Comparison of ENCODE assay signal across 20 cellular contexts in the genomic region with DNA sequence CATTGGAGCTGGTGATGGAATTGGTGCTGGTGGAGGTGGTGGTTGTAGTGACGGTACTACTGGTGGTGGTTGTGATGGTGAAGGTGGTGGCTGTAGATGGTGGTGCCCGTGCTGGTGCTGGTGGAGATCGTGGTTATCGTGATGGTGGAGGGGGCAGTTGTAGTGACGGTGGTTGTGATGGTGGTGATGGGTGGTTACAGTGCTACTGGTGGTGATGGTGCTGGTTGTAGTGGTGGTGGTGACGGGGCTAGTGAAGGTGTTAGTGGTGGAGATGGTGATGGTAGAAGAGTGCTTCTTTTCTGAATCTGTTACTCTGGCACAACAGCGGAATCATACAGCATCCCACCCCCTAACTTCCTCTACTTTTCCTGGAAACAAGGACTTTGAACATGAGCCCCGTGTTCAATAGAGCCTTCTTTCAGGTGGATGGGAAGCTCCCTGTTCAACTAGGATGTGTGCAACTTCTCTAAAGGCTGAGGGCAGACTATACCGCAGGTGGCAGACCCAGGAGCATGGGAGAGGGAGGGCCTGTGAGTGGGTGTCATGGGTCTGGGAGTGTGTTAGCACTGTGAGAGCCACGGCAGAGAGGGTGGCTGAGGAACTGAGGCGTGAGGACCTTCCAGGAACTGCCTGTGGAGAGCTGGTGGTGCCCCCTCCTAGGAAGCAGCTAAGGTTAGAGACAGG. TPM values are rescaled to one million over a fixed set of nuclear protein-coding genes. Genes with fewer than 3 reads are reported as not detected.
DNase-seq lines count a peak whose midpoint lies in the region; ATAC-seq and TF ChIP-seq lines count a peak whose summit lies in the region.
"Had no signal": no experiment of that assay in that cellular context is flagged by ENCODE, and none has a peak within 500 bp of the region (broad histone marks: within the 10 kb centered on the region; RNA-seq: fewer than 3 reads in every experiment).

No MANE protein-coding gene starts in this region.

- H3K27ac ChIP-seq in suprapubic skin, result no peak overlapping the region
- H3K27ac ChIP-seq in lower lobe of right lung, result no peak overlapping the region
- H3K27ac ChIP-seq: psoas muscle, thoracic aorta had no signal

- H3K4me1 Mint-ChIP-seq in activated T-cell treated with anti-CD3 and anti-CD28 coated beads, Interleukin-2, amount 50 U/mL, for 24 hours (ENCODE audit: low read depth), result peaks cover 65% of the 10 kb centered on the region
- H3K4me1 Mint-ChIP-seq in activated CD4-positive, alpha-beta memory T cell treated with anti-CD3 and anti-CD28 coated beads for 36 hours (ENCODE audit: low read depth), result peaks cover 54% of the 10 kb centered on the region

- H3K36me3 ChIP-seq in suprapubic skin (no peaks in the 10 kb centered on the region), lower lobe of right lung (no peaks in the 10 kb centered on the region)
- H3K36me3 ChIP-seq: thoracic aorta had no signal

- H3K9me3 ChIP-seq in suprapubic skin (no peaks in the 10 kb centered on the region), lower lobe of right lung (no peaks in the 10 kb centered on the region)
- H3K9me3 ChIP-seq: psoas muscle, thoracic aorta had no signal

- peaks cover 88% of the 10 kb centered on the region for H3K36me3 Mint-ChIP-seq in activated T-cell treated with anti-CD3 and anti-CD28 coated beads, Interleukin-2, amount 50 U/mL, for 24 hours (ENCODE audit: low read depth)
- peaks cover 67% of the 10 kb centered on the region for H3K36me3 Mint-ChIP-seq in activated CD4-positive, alpha-beta memory T cell treated with anti-CD3 and anti-CD28 coated beads for 36 hours

- WGBS in suprapubic skin, result 89% methylated on average over 11 of the region's 11 CpGs

- peak overlapping the region; percentile 84 for H3K27ac Mint-ChIP-seq in activated T-cell treated with anti-CD3 and anti-CD28 coated beads, Interleukin-2, amount 50 U/mL, for 24 hours
- H3K27ac Mint-ChIP-seq in activated CD4-positive, alpha-beta memory T cell treated with anti-CD3 and anti-CD28 coated beads for 36 hours, result peak overlapping the region; percentile 75

- TF ChIP-seq CTCF in suprapubic skin (IDR thresholded peaks at IDR 0.05) (no peak), lower lobe of right lung (IDR thresholded peaks at IDR 0.05) (no peak)

- H3K4me3 ChIP-seq in suprapubic skin, result no peak overlapping the region
- no peak overlapping the region for H3K4me3 ChIP-seq in lower lobe of right lung
- H3K4me3 ChIP-seq: psoas muscle, thoracic aorta had no signal

- peak overlapping the region; percentile 52 for H3K4me3 Mint-ChIP-seq in activated T-cell treated with anti-CD3 and anti-CD28 coated beads, Interleukin-2, amount 50 U/mL, for 24 hours
- H3K4me3 Mint-ChIP-seq in activated CD4-positive, alpha-beta memory T cell treated with anti-CD3 and anti-CD28 coated beads for 36 hours, result peak overlapping the region; percentile 42

- H3K4me1 ChIP-seq in suprapubic skin (no peaks in the 10 kb centered on the region), lower lobe of right lung (no peaks in the 10 kb centered on the region)
- H3K4me1 ChIP-seq: psoas muscle had no signal

- peaks cover 54% of the 10 kb centered on the region for H3K27me3 ChIP-seq in suprapubic skin
- H3K27me3 ChIP-seq in lower lobe of right lung (ENCODE audit: low read depth), result peaks cover 37% of the 10 kb centered on the region

- no peak for TF ChIP-seq POLR2A in suprapubic skin (IDR thresholded peaks at IDR 0.05)

- POLR2A ChIA-PET in activated CD4-positive, alpha-beta memory T cell treated with anti-CD3 and anti-CD28 coated beads for 36 hours (lab: Charles Lee), result interaction anchor here (0.7 to 1.8 kb wide), 7 partner anchors 8 to 92 kb away, joined by 3 to 6 read pairs (median 4); partner anchors contain the start of gene TBX21

- ATAC-seq in left lobe of liver (no peak), lower lobe of right lung (no peak), GM19324 (IDR thresholded peaks at IDR 0.05; ENCODE audit: low FRiP score, unreplicated experiment) (no peak)
- ATAC-seq: psoas muscle had no signal

- CTCF ChIA-PET in activated CD4-positive, alpha-beta memory T cell treated with anti-CD3 and anti-CD28 coated beads for 36 hours (lab: Charles Lee), result interaction anchor here (0.8 to 6.3 kb wide), 10 partner anchors 8 to 149 kb away, joined by 3 to 81 read pairs (median 4); partner anchors contain the start of gene TBX21

- no peak for DNase-seq in activated T-cell treated with anti-CD3 and anti-CD28 coated beads, Interleukin-2, amount 50 U/mL, for 24 hours
- DNase-seq in activated T-cell treated with anti-CD3 and anti-CD28 coated beads, Interleukin-2, amount 50 U/mL, for 1 hour, result no peak
- peak; percentile 56 for DNase-seq in activated CD4-positive, alpha-beta memory T cell treated with anti-CD3 and anti-CD28 coated beads for 36 hours
- peak; percentile 34 for DNase-seq in left lobe of liver (ENCODE audit: low spot score)
- DNase-seq in suprapubic skin (ENCODE audit: low spot score in 2 of 2), result peak; percentile 19 to 48
- DNase-seq in COLO829 (ENCODE audit: low spot score), result no peak
- DNase-seq in lower lobe of right lung, result no peak
- DNase-seq: activated CD4-positive, CD25-positive, alpha-beta regulatory T cell; activated gamma-delta T cell treated with Interleukin-2 at 50 U/mL for 16 hours; hypothalamus; NCI-H2029; NCI-H774; psoas muscle; stimulated activated CD4-positive, alpha-beta T cell treated with anti-CD3 and anti-CD28 coated beads, Interleukin-15, amount 100 ng/mL, for 24 hours had no signal

- intact Hi-C loops in activated CD4-positive, alpha-beta memory T cell treated with anti-CD3 and anti-CD28 coated beads for 36 hours (cut with micrococcal nuclease), result loop anchor here (5.0 kb wide), 2 partner anchors 61 to 79 kb away; no protein-coding TSS in a partner anchor
- intact Hi-C loops in lower lobe of right lung (cut with DNase I), result no loop called here

- no peaks in the 10 kb centered on the region for H3K27me3 Mint-ChIP-seq in activated T-cell treated with anti-CD3 and anti-CD28 coated beads, Interleukin-2, amount 50 U/mL, for 24 hours
- H3K27me3 Mint-ChIP-seq in activated CD4-positive, alpha-beta memory T cell treated with anti-CD3 and anti-CD28 coated beads for 36 hours, result no peaks in the 10 kb centered on the region

- H3K9me3 Mint-ChIP-seq in activated T-cell treated with anti-CD3 and anti-CD28 coated beads, Interleukin-2, amount 50 U/mL, for 24 hours, result no peaks in the 10 kb centered on the region
- H3K9me3 Mint-ChIP-seq in activated CD4-positive, alpha-beta memory T cell treated with anti-CD3 and anti-CD28 coated beads for 36 hours, result no peaks in the 10 kb centered on the region

- TF ChIP-seq EP300 in suprapubic skin (IDR thresholded peaks at IDR 0.05), result no peak

RNA-seq across cellular contexts. Expression of gene TBX21, which starts 8.2 kb away (rescaled TPM):
- total RNA-seq in activated CD4-positive, alpha-beta memory T cell treated with anti-CD3 and anti-CD28 coated beads for 36 hours, result 10 to 100 TPM; 57.7 to 58.2 TPM
- total RNA-seq in left lobe of liver (0.38 TPM), suprapubic skin (under 1 TPM in 1 of 4 donors, not detected in 3; 0.80 TPM), lower lobe of right lung (3.6 TPM)
- total RNA-seq: bronchial epithelial cell, HT1080, MCF 10A, RPMI7951 had no signal

RNA-seq across cellular contexts. Expression of gene TBKBP1, which starts 47.3 kb away (rescaled TPM):
- 10 to 100 TPM; 11.3 to 13.0 TPM for total RNA-seq in activated CD4-positive, alpha-beta memory T cell treated with anti-CD3 and anti-CD28 coated beads for 36 hours
- total RNA-seq in left lobe of liver, result 2.2 TPM
- total RNA-seq in suprapubic skin, result 10 to 100 TPM in 1 of 4 donors, 1 to 10 TPM in 3; 4.9 to 10.5 (median 8.4) TPM
- total RNA-seq in lower lobe of right lung, result 8.3 TPM

Comparison
In these comparisons a context has a peak if more than half of its experiments do, and no peak if none do; other contexts are left out.
1. DNase-seq: peak in activated CD4-positive, alpha-beta memory T cell treated with anti-CD3 and anti-CD28 coated beads for 36 hours (single experiment), left lobe of liver (single experiment) and suprapubic skin (2 of 2); none in activated T-cell treated with anti-CD3 and anti-CD28 coated beads, Interleukin-2, amount 50 U/mL, for 24 hours (single experiment), activated T-cell treated with anti-CD3 and anti-CD28 coated beads, Interleukin-2, amount 50 U/mL, for 1 hour (single experiment), COLO829 (single experiment) and lower lobe of right lung (single experiment).
2. RNA of gene TBX21, which starts 8.2 kb away (total RNA-seq): 57.7 to 58.2 TPM in activated CD4-positive, alpha-beta memory T cell treated with anti-CD3 and anti-CD28 coated beads for 36 hours; 3.6 TPM in lower lobe of right lung (single experiment), 0.38 TPM in left lobe of liver (single experiment) and 0.80 TPM in suprapubic skin; every median in the first group is over 10 times any median in the second.